9 cellular contexts compared by ENCODE assay signal in the genomic region with DNA sequence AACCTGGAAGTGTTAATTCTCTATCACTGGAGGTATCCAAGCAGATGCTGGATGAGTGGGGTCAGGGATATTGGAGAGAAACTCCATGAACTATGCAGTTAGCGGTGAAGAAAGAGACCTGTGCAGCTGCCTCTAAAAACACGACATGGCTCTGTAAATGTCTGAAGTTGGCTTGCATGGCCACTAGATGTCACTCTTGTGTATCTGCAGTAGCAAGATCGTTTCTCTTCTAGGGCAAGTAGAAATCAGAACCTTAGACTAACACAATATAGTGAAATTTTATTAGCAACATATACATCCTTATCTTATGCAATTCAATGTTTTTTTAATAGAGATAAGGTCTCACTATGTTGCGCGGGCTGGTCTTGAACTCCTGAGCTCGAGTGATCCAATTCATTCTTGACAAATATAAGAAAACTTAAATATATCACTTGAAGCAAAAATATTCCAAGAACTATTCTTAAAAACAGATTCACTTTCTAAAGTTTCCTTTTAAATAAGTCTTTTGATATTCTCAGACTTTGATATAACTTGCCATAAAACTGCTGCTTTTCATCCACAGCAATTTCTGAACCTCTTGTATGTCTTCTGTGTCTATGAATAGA. TPM values are rescaled to one million over a fixed set of nuclear protein-coding genes. Genes with fewer than 3 reads are reported as not detected.
DNase-seq lines count a peak whose midpoint lies in the region; ATAC-seq and TF ChIP-seq lines count a peak whose summit lies in the region.
"Had no signal": no experiment of that assay in that cellular context is flagged by ENCODE, and none has a peak within 500 bp of the region (broad histone marks: within the 10 kb centered on the region; RNA-seq: fewer than 3 reads in every experiment).

No MANE protein-coding gene starts in this region.

- no peak for ATAC-seq in GM21423 (IDR thresholded peaks at IDR 0.05; ENCODE audit: unreplicated experiment)

- H3K9me2 ChIP-seq in Loucy (replicated peaks; ENCODE audit: low read depth, low read length) (no peaks in the 10 kb centered on the region), hepatocyte (replicated peaks; ENCODE audit: insufficient read depth) (no peaks in the 10 kb centered on the region)

- TF ChIP-seq CTCF in Loucy (conservative IDR thresholded peaks at IDR 0.05; ENCODE audit: low read length) (peak; percentile 88), astrocyte of the spinal cord (IDR thresholded peaks at IDR 0.05; ENCODE audit: low read depth, low read length) (peak; percentile 89), hepatocyte (IDR thresholded peaks at IDR 0.05; ENCODE audit: poor library complexity) (peak; percentile 84)

- no peaks in the 10 kb centered on the region for H3K4me1 ChIP-seq in Loucy (ENCODE audit: insufficient read depth, low read length, poor library complexity, severe bottlenecking)
- peaks cover 1% of the 10 kb centered on the region for H3K4me1 ChIP-seq in hepatocyte (ENCODE audit: insufficient read depth)

- no peak overlapping the region for H3K9ac ChIP-seq in Loucy (ENCODE audit: low read depth, low read length, poor library complexity, severe bottlenecking)
- H3K9ac ChIP-seq: BLaER1 treated with 17β-estradiol and CSF1 and Interleukin-3, amounts not matched to agents 10 nM and 100 nM had no signal

- H2AFZ ChIP-seq in Loucy (ENCODE audit: low read length) (peak overlapping the region; percentile 26; the same call in 1 of the 2 replicates), hepatocyte (no peak overlapping the region)

- 10% methylated on average over 6 of the region's 6 CpGs for WGBS in hepatocyte (ENCODE audit: low lambda C conversion rate, missing lambda C conversion rate)

- H4K20me1 ChIP-seq in Loucy (ENCODE audit: insufficient read depth, low read length, poor library complexity, severe bottlenecking) (no peaks in the 10 kb centered on the region), hepatocyte (ENCODE audit: insufficient read depth, poor library complexity, severe bottlenecking) (no peaks in the 10 kb centered on the region)
- H4K20me1 ChIP-seq: BLaER1 treated with 17β-estradiol and CSF1 and Interleukin-3, amounts not matched to agents 10 nM and 100 nM had no signal

- H3K36me3 ChIP-seq in Loucy (ENCODE audit: insufficient read depth, low read length), result no peaks in the 10 kb centered on the region
- no peaks in the 10 kb centered on the region for H3K36me3 ChIP-seq in hepatocyte (replicated peaks; ENCODE audit: insufficient read depth, low read depth)
- H3K36me3 ChIP-seq: BLaER1 treated with 17β-estradiol and CSF1 and Interleukin-3, amounts not matched to agents 10 nM and 100 nM had no signal

- H3K4me3 ChIP-seq in Loucy (ENCODE audit: low read length, poor library complexity, severe bottlenecking) (no peak overlapping the region), astrocyte of the spinal cord (ENCODE audit: low read depth, low read length) (no peak overlapping the region), hepatocyte (no peak overlapping the region), skeletal muscle cell (ENCODE audit: low read depth, low read length) (no peak overlapping the region)
- H3K4me3 ChIP-seq: BLaER1 treated with 17β-estradiol and CSF1 and Interleukin-3, amounts not matched to agents 10 nM and 100 nM had no signal

- DNase-seq in NCI-H510A treated with DMSO at 0.1 percent for 48 hours (lab: John Stamatoyannopoulos, UW) (peak; percentile 73), NCI-H510A (lab: John Stamatoyannopoulos, UW) (no peak), RPMI7951 (ENCODE audit: low read depth) (peak; percentile 70), astrocyte of the spinal cord (ENCODE audit: low read depth, low spot score) (peak; percentile 80), hepatocyte (ENCODE audit: low spot score) (peak; percentile 85), skeletal muscle cell (ENCODE audit: low read depth) (peak; percentile 61)

- H3K9me3 ChIP-seq in Loucy (ENCODE audit: insufficient read depth, low read depth, low read length) (no peaks in the 10 kb centered on the region), hepatocyte (ENCODE audit: low read depth) (no peaks in the 10 kb centered on the region)
- H3K9me3 ChIP-seq: BLaER1 treated with 17β-estradiol and CSF1 and Interleukin-3, amounts not matched to agents 10 nM and 100 nM had no signal

- no peak overlapping the region for H3K27ac ChIP-seq in hepatocyte
- H3K27ac ChIP-seq: BLaER1 treated with 17β-estradiol and CSF1 and Interleukin-3, amounts not matched to agents 10 nM and 100 nM had no signal

- in situ Hi-C loops in astrocyte of the spinal cord (cut with HindIII; ENCODE audit: low sequenced_read_pairs), result no loop called here

- H3K79me2 ChIP-seq in Loucy (ENCODE audit: insufficient read depth, low read length), result no peaks in the 10 kb centered on the region
- H3K79me2 ChIP-seq in hepatocyte, result no peaks in the 10 kb centered on the region

- no peaks in the 10 kb centered on the region for H3F3A ChIP-seq in Loucy (ENCODE audit: low read depth)

- H3K4me2 ChIP-seq in Loucy (ENCODE audit: low read depth, low read length, poor library complexity, severe bottlenecking), result no peak overlapping the region
- H3K4me2 ChIP-seq in hepatocyte, result no peak overlapping the region
- H3K4me2 ChIP-seq: BLaER1 treated with 17β-estradiol and CSF1 and Interleukin-3, amounts not matched to agents 10 nM and 100 nM had no signal

- H3K27me3 ChIP-seq in Loucy (ENCODE audit: insufficient read depth, low read length, poor library complexity, severe bottlenecking) (no peaks in the 10 kb centered on the region), hepatocyte (peaks cover 6% of the 10 kb centered on the region)
- H3K27me3 ChIP-seq: BLaER1 treated with 17β-estradiol and CSF1 and Interleukin-3, amounts not matched to agents 10 nM and 100 nM had no signal

RNA-seq across cellular contexts. Expression of a gene that starts 2.9 kb away (rescaled TPM):
- total RNA-seq in RPMI7951 (2014; rRNA removed; shearing (Covaris generic)), result not detected in 2 replicates
- 0.27 TPM in 1 of 2 replicates, not detected in the other for total RNA-seq in hepatocyte
- not detected in 2 replicates for polyA plus RNA-seq in hepatocyte

RNA-seq across cellular contexts. Expression of a gene that starts 45.8 kb away (rescaled TPM):
- total RNA-seq in RPMI7951 (2014; rRNA removed; shearing (Covaris generic)), result not detected in 2 replicates
- total RNA-seq in hepatocyte, result not detected in 2 replicates
- 0.52 TPM in 1 of 2 replicates, not detected in the other for polyA plus RNA-seq in hepatocyte

RNA-seq across cellular contexts. Expression of a gene that starts 49.0 kb away (rescaled TPM):
- 0.20 TPM in 1 of 2 replicates, not detected in the other for total RNA-seq in RPMI7951 (2014; rRNA removed; shearing (Covaris generic))
- 0.24 and 0.90 TPM in 2 replicates for total RNA-seq in hepatocyte
- polyA plus RNA-seq in hepatocyte, result 0.72 and 1.8 TPM in 2 replicates
